ENCODE assay signal across 1 cellular context in the genomic region with DNA sequence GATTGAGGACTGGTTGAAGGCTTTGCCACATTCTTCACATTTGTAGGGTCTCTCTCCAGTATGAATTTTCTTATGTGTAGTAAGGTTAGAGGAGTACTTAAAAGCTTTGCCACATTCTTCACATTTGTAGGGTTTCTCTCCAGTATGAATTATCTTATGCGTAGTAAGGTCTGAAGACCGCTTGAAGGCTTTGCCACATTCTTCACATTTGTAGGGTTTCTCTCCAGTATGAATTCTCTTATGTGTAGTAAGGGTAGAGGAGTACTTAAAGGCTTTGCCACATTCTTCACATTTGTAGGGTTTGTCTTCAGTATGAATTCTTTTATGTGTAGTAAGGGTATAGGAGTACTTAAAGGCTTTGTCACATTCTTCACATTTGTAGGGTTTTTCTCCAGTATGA. TPM values are rescaled to one million over a fixed set of nuclear protein-coding genes. Genes with fewer than 3 reads are reported as not detected.
"Had no signal": no experiment of that assay in that cellular context is flagged by ENCODE, and none has a peak within 500 bp of the region (broad histone marks: within the 10 kb centered on the region; RNA-seq: fewer than 3 reads in every experiment).

No MANE protein-coding gene starts in this region.

RNA-seq across cellular contexts. Expression of gene ZNF626, which starts 36.8 kb away (rescaled TPM):
- total RNA-seq: HT-29 had no signal
